15 cellular contexts compared by ENCODE assay signal in genomic region chr9:107293555-107294085, GRCh38.
"Had no signal": no experiment of that assay in that cellular context is flagged by ENCODE, and none has a peak within 500 bp of the region (broad histone marks: within the 10 kb centered on the region; RNA-seq: fewer than 3 reads in every experiment).

No MANE protein-coding gene starts in this region.

- H3K4me3 Mint-ChIP-seq: nephron had no signal

- H3K27me3 ChIP-seq: body of pancreas, esophagus squamous epithelium had no signal

- H3K27ac ChIP-seq: body of pancreas had no signal

- H3K9me3 ChIP-seq: body of pancreas, esophagus squamous epithelium had no signal

- H3K36me3 ChIP-seq: esophagus squamous epithelium had no signal

- H3K4me3 ChIP-seq: body of pancreas, esophagus squamous epithelium had no signal

- DNase-seq: activated CD4-positive, alpha-beta T cell treated with anti-CD3 and anti-CD28 coated beads, Interleukin-2, amount 50 U/mL, for 4 hours; activated naive CD4-positive, alpha-beta T cell treated with anti-CD3 and anti-CD28 coated beads, Interleukin-2, amount 50 U/mL, for 16 hours; amygdala; body of pancreas; cortex of kidney; effector CD4-positive, alpha-beta T cell; esophagus squamous epithelium; nucleus accumbens; right cardiac atrium; T-helper 9 cell had no signal

- H3K27ac Mint-ChIP-seq: nephron had no signal

- H3K9me3 Mint-ChIP-seq: central memory CD8-positive, alpha-beta T cell; nephron had no signal

- ATAC-seq: activated CD4-positive, CD25-positive, alpha-beta regulatory T cell treated with anti-CD3 and anti-CD28 coated beads, Interleukin-2, amount 50 U/mL, for 24 hours; body of pancreas had no signal

- FAIRE-seq: endothelial cell of umbilical vein, urothelium cell line had no signal

- H3K27me3 Mint-ChIP-seq: central memory CD8-positive, alpha-beta T cell had no signal
